8 cellular contexts compared by ENCODE assay signal in the genomic region with DNA sequence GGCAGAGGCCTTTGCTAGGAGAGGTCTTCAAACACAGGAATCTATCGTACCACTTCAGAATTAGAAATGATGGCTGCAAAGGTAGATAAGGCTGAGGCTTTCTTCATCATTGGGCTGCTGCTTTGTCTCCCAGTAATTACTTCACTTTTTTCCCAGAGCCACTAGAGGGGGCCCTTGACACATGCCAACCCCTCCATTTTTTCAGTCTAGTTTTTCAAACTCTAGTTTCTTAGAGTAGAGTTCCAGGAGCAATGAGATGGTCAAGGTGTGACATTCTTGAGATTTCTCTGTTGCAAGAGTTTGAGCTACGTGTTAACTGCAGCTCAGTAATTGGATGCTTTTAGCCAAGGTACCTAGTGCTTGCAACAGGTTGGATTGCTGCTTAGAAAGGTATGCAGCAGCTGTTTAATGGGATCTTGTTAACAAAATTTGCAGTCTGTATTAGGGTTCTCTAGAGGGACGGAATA. TPM values are rescaled to one million over a fixed set of nuclear protein-coding genes. Genes with fewer than 3 reads are reported as not detected.
DNase-seq lines count a peak whose midpoint lies in the region; ATAC-seq, FAIRE-seq and TF ChIP-seq lines count a peak whose summit lies in the region.

No MANE protein-coding gene starts in this region.

- DNase-seq in A673 (ENCODE audit: low spot score): peak; percentile 78
- no peak for DNase-seq in GM12892 (ENCODE audit: insufficient read length)
- DNase-seq in NAMALWA (ENCODE audit: low spot score): peak; percentile 84
- peak; percentile 33 for DNase-seq in SKM-1 treated with dmso at 0.1 percent for 144 hours (lab: John Stamatoyannopoulos, UW; ENCODE audit: unreplicated experiment)
- DNase-seq in K562 (ENCODE audit: extremely low read depth in 1 of 4, low spot score in 3 of 4): peak; percentile 65 to 84 (median 69)
- DNase-seq in iPS DF 19.7 (ENCODE audit: low read depth, low spot score): peak; percentile 81
- DNase-seq in small intestine: peak; percentile 75

- peak; percentile 88 for TF ChIP-seq CTCF in A673 (conservative IDR thresholded peaks at IDR 0.05; ENCODE audit: low read depth, low read length)
- TF ChIP-seq CTCF in K562 (IDR thresholded peaks at IDR 0.05 in 2 of 3, conservative IDR thresholded peaks at IDR 0.05 in 1 of 3; ENCODE audit: insufficient read depth in 2 of 3, low read depth in 1 of 3, low read length in 3 of 3): peak; percentile 71 to 91 (median 84)

- WGBS in K562 (ENCODE audit: insufficient coverage, low coverage, missing lambda C conversion rate): 0% methylated on average over 3 of the region's 3 CpGs
- 14 to 23% (median 20%) methylated on average over 3 of the region's 3 CpGs for WGBS in small intestine, 3 donors

- no peaks in the 10 kb centered on the region for H3K9me3 ChIP-seq in A673 (ENCODE audit: low read depth, low read length, poor library complexity, severe bottlenecking)
- no peaks in the 10 kb centered on the region for H3K9me3 ChIP-seq in K562 (replicated peaks; ENCODE audit: control insufficient read depth, insufficient read depth, low read depth, low read length)
- no peaks in the 10 kb centered on the region for H3K9me3 ChIP-seq in small intestine (ENCODE audit: control insufficient read depth, low read depth)

- CTCF ChIA-PET in A673 (lab: Charles Lee) (interaction anchor here (1.4 kb wide), 1 partner anchor 62 kb away, joined by 3 read pairs; no protein-coding TSS in a partner anchor), K562 (lab: Yijun Ruan, JAX; ENCODE audit: low intra/inter-chr PET ratio) (interaction anchor here (1.1 to 2.6 kb wide), 2 partner anchors 54 to 71 kb away, joined by 3 to 14 read pairs; no protein-coding TSS in a partner anchor)

- POLR2A ChIA-PET in A673 (lab: Charles Lee; ENCODE audit: low non-redundant PET) (no interaction called here), K562 (lab: Yijun Ruan, JAX) (no interaction called here)

- TF ChIP-seq POLR2A in GM12892 (IDR thresholded peaks at IDR 0.05; ENCODE audit: low read depth, low read length): no peak
- TF ChIP-seq POLR2A in K562 (conservative IDR thresholded peaks at IDR 0.05): no peak

- in situ Hi-C loops in K562 (cut with MboI): loop anchor here (10.0 to 25.0 kb wide), 2 partner anchors 64 to 277 kb away; no protein-coding TSS in a partner anchor

- H3K36me3 ChIP-seq in A673 (ENCODE audit: insufficient read depth, low read length, poor library complexity, severe bottlenecking) (peaks cover 10% of the 10 kb centered on the region), K562 (ENCODE audit: control insufficient read depth, insufficient read depth, low read length) (peaks cover 8% of the 10 kb centered on the region; the same call in 2 of the 3 replicates), small intestine (ENCODE audit: control insufficient read depth in 2 of 2, insufficient read depth in 2 of 2, low read length in 2 of 2) (peaks cover 2 to 3% of the 10 kb centered on the region in 2 donors)

- BruUV-seq in A673 (replicated peaks; lab: Mats Ljungman, UMichigan): no TSS peak
- BruUV-seq in K562 (replicated peaks; lab: Mats Ljungman, UMichigan): no TSS peak

- peak; percentile 56 for TF ChIP-seq EP300 in K562 (IDR thresholded peaks at IDR 0.05; ENCODE audit: low read length)

- H3K4me1 ChIP-seq in A673 (ENCODE audit: insufficient read depth, low read length, poor library complexity, severe bottlenecking) (peaks cover 15% of the 10 kb centered on the region), K562 (replicated peaks in 1 of 2; ENCODE audit: control insufficient read depth in 2 of 2, insufficient read depth in 2 of 2, low read length in 2 of 2) (peaks cover 11 to 16% of the 10 kb centered on the region in 2 experiments; a peak in 3 of 5 replicates), small intestine (ENCODE audit: control insufficient read depth in 2 of 2, insufficient read depth in 1 of 2, low read depth in 1 of 2, low read length in 1 of 2) (no peaks in the 10 kb centered on the region)

- H3K27ac ChIP-seq in A673 (ENCODE audit: low read depth, low read length, poor library complexity, severe bottlenecking) (no peak overlapping the region), K562 (ENCODE audit: extremely low read depth, low read depth, low read length) (no peak overlapping the region; the same call in 2 of the 3 replicates), small intestine (ENCODE audit: low read depth in 1 of 2, low read length in 1 of 2) (no peak overlapping the region)

- H4K20me1 ChIP-seq in K562 (replicated peaks; ENCODE audit: control insufficient read depth, insufficient read depth, low read length): no peaks in the 10 kb centered on the region

- ATAC-seq in K562 (peak; percentile 83), HG03095 (IDR thresholded peaks at IDR 0.05; ENCODE audit: unreplicated experiment) (no peak)

- no peak overlapping the region for H2AFZ ChIP-seq in K562 (ENCODE audit: low read depth, low read length)

- intact Hi-C loops in A673 (cut with micrococcal nuclease; ENCODE audit: unreplicated experiment): loop anchor here (1.0 to 5.0 kb wide), 3 partner anchors 71 to 282 kb away; no protein-coding TSS in a partner anchor
- intact Hi-C loops in K562 (cut with micrococcal nuclease): loop anchor here (1.0 to 10.0 kb wide), 7 partner anchors 36 to 1524 kb away; partner anchors contain the start of gene PDCD4

- H3K9me1 ChIP-seq in K562 (ENCODE audit: control insufficient read depth, insufficient read depth, low read length): no peaks in the 10 kb centered on the region

- FAIRE-seq in GM12892 (lab: Jason Lieb, UNC) (peak; percentile 64), K562 (lab: Jason Lieb, UNC) (peak; percentile 96), small intestine (lab: Jason Lieb, UNC) (no peak)

- peak; percentile 75 to 83 for TF ChIP-seq RAD21 in K562 (CRISPR knock-in tag; conservative IDR thresholded peaks at IDR 0.05 in 1 of 2, IDR thresholded peaks at IDR 0.05 in 1 of 2)

- H3K27me3 ChIP-seq in A673 (replicated peaks; ENCODE audit: insufficient read depth, low read depth, low read length, poor library complexity) (no peaks in the 10 kb centered on the region), K562 (ENCODE audit: control insufficient read depth in 2 of 2, insufficient read depth in 2 of 2, low read length in 2 of 2) (no peaks in the 10 kb centered on the region), small intestine (ENCODE audit: control insufficient read depth in 2 of 2, insufficient read depth in 2 of 2, low read length in 2 of 2) (no peaks in the 10 kb centered on the region)

- no peaks in the 10 kb centered on the region for H3K79me2 ChIP-seq in K562 (ENCODE audit: control insufficient read depth, insufficient read depth, low read length)

- no peak overlapping the region for H3K9ac ChIP-seq in K562 (ENCODE audit: insufficient read depth in 1 of 2, low read depth in 2 of 2, low read length in 2 of 2)

- H3K4me3 ChIP-seq in A673 (ENCODE audit: low read depth, low read length, poor library complexity, severe bottlenecking) (no peak overlapping the region), K562 (no peak overlapping the region), small intestine (ENCODE audit: low read depth in 1 of 2, low read length in 2 of 2) (no peak overlapping the region)

- peak overlapping the region; percentile 17; the same call in 1 of the 2 replicates for H3K4me2 ChIP-seq in K562 (ENCODE audit: insufficient read depth, low read length)

RNA-seq across cellular contexts. Expression of gene RBM20, which starts 33.8 kb away (rescaled TPM):
- 1.3 and 1.8 TPM in 2 replicates for total RNA-seq in A673 (2021)
- polyA plus RNA-seq in GM12892 (2012; ENCODE audit: missing spikeins): 1.0 TPM
- 20.1 and 23.9 TPM in 2 replicates for total RNA-seq in K562 (2011; cell fraction: chromatin; rRNA removed; ENCODE audit: low replicate concordance)
- total RNA-seq in K562 (2011; cell fraction: nucleolus; rRNA removed): 9.9 and 13.2 TPM in 2 replicates
- 17.7 and 34.0 TPM in 2 replicates for total RNA-seq in K562 (2011; cell fraction: nucleoplasm; rRNA removed)
- 2.7 and 3.0 TPM in 2 replicates for total RNA-seq in K562 (2014; rRNA removed)
- total RNA-seq in K562 (2014; rRNA removed; fragmentation: Illumina TruSeq; extraction: Trizol): 3.2 TPM in 2 replicates
- 3.2 and 3.4 TPM in 2 replicates for total RNA-seq in K562 (2015; rRNA removed; fragmentation: Illumina TruSeq; extraction: Trizol)
- total RNA-seq in K562 (2021): 4.6 and 5.7 TPM in 2 replicates
- 2.6 and 3.1 TPM in 2 replicates for polyA plus RNA-seq in K562 (2011; rRNA removed)
- 1.3 and 1.9 TPM in 2 replicates for polyA plus RNA-seq in K562 (2011; cell fraction: cytosol; rRNA removed)
- 9.8 and 13.1 TPM in 2 replicates for polyA plus RNA-seq in K562 (2011; cell fraction: nucleus; rRNA removed)
- 2.8 and 4.2 TPM in 2 replicates for polyA plus RNA-seq in K562 (2012)
- 4.6 and 4.8 TPM in 2 replicates for polyA plus RNA-seq in K562 (2014; fragmentation: Illumina TruSeq; extraction: Trizol)
- under 1 TPM; 0.63 to 0.68 TPM for polyA plus RNA-seq in K562 (2014; fragmentation: Nextera tagmentation; extraction: Ambion mirVana)
- 3.7 and 4.7 TPM in 2 replicates for polyA plus RNA-seq in K562 (2014; rRNA removed)
- polyA minus RNA-seq in K562 (2011; rRNA and poly(A)+ RNA removed): 3.5 and 4.8 TPM in 2 replicates
- 2.2 and 3.1 TPM in 2 replicates for polyA minus RNA-seq in K562 (2011; cell fraction: cytosol; rRNA and poly(A)+ RNA removed)
- 6.5 and 9.7 TPM in 2 replicates for polyA minus RNA-seq in K562 (2011; cell fraction: nucleus; rRNA and poly(A)+ RNA removed)
- polyA plus RNA-seq in small intestine: under 1 TPM in 2 of 3 donors, not detected in 1; under 0.01 to 0.36 TPM

RNA-seq across cellular contexts. Expression of gene SMC3, which starts 42.8 kb away (rescaled TPM):
- total RNA-seq in A673 (2021) (107 TPM in 2 replicates), K562 (2014; rRNA removed) (25.7 and 32.0 TPM in 2 replicates), K562 (2014; rRNA removed; fragmentation: Illumina TruSeq; extraction: Trizol) (60.9 and 72.4 TPM in 2 replicates), K562 (2015; rRNA removed; fragmentation: Illumina TruSeq; extraction: Trizol) (57.2 and 61.5 TPM in 2 replicates), K562 (2021) (35.1 and 42.0 TPM in 2 replicates)
- 55.8 TPM for polyA plus RNA-seq in GM12892 (2012; ENCODE audit: missing spikeins)
- 3.4 and 23.8 TPM in 2 replicates for total RNA-seq in K562 (2011; cell fraction: chromatin; rRNA removed; ENCODE audit: low replicate concordance)
- total RNA-seq in K562 (2011; cell fraction: nucleolus; rRNA removed): 2.0 and 2.6 TPM in 2 replicates
- 6.0 and 6.1 TPM in 2 replicates for total RNA-seq in K562 (2011; cell fraction: nucleoplasm; rRNA removed)
- polyA plus RNA-seq in K562 (2011; rRNA removed) (16.2 and 21.4 TPM in 2 replicates), K562 (2014; fragmentation: Illumina TruSeq; extraction: Trizol) (52.7 and 62.6 TPM in 2 replicates), K562 (2014; fragmentation: Nextera tagmentation; extraction: Ambion mirVana) (10 to 100 TPM; 21.3 to 24.5 TPM), K562 (2014; rRNA removed) (31.6 and 39.3 TPM in 2 replicates), small intestine (10 to 100 TPM; 19.2 to 23.3 (median 21.1) TPM)
- polyA plus RNA-seq in K562 (2011; cell fraction: cytosol; rRNA removed): 2.8 and 6.6 TPM in 2 replicates
- polyA plus RNA-seq in K562 (2011; cell fraction: nucleus; rRNA removed): 5.5 and 7.9 TPM in 2 replicates
- 31.6 and 34.7 TPM in 2 replicates for polyA plus RNA-seq in K562 (2012)
- polyA minus RNA-seq in K562 (2011; rRNA and poly(A)+ RNA removed): 25.1 and 30.5 TPM in 2 replicates
- polyA minus RNA-seq in K562 (2011; cell fraction: cytosol; rRNA and poly(A)+ RNA removed): 13.5 and 14.9 TPM in 2 replicates
- polyA minus RNA-seq in K562 (2011; cell fraction: nucleus; rRNA and poly(A)+ RNA removed): 4.4 and 10.4 TPM in 2 replicates
